In genomic region chr22:37621352-37621860, GRCh38 we compare ENCODE assay signal across 24 cellular contexts. TPM values are rescaled to one million over a fixed set of nuclear protein-coding genes. Genes with fewer than 3 reads are reported as not detected.
DNase-seq lines count a peak whose midpoint lies in the region; ATAC-seq, FAIRE-seq and TF ChIP-seq lines count a peak whose summit lies in the region.
"Had no signal": no experiment of that assay in that cellular context is flagged by ENCODE, and none has a peak within 500 bp of the region (broad histone marks: within the 10 kb centered on the region; RNA-seq: fewer than 3 reads in every experiment).

No MANE protein-coding gene starts in this region.

- H3K4me2 ChIP-seq in K562 (ENCODE audit: insufficient read depth, low read length) (no peak overlapping the region), osteoblast (ENCODE audit: insufficient read depth, low read length) (no peak overlapping the region)

- POLR2A ChIA-PET in K562 (lab: Yijun Ruan, JAX) = interaction anchor here (0.7 to 1.3 kb wide), 7 partner anchors 10 to 65 kb away, joined by 3 read pairs; partner anchors contain the start of genes GGA1, LGALS1 and NOL12

- TF ChIP-seq RAD21 in K562 (CRISPR knock-in tag; conservative IDR thresholded peaks at IDR 0.05 in 1 of 2, IDR thresholded peaks at IDR 0.05 in 1 of 2) = no peak

- in situ Hi-C loops in K562 (cut with MboI) = no loop called here

- CTCF ChIA-PET in K562 (lab: Yijun Ruan, JAX; ENCODE audit: low intra/inter-chr PET ratio) = no interaction called here

- no TSS peak for BruUV-seq in K562 (replicated peaks; lab: Mats Ljungman, UMichigan)

- DNase-seq in Right ventricle myocardium inferior (ENCODE audit: missing footprints) (peak; percentile 27), left ventricle myocardium inferior (no peak), K562 (ENCODE audit: extremely low read depth in 1 of 4, low spot score in 3 of 4) (no peak), osteoblast (ENCODE audit: insufficient read length, low spot score, missing footprints) (peak; percentile 35), NOMO-1 (lab: John Stamatoyannopoulos, UW; ENCODE audit: unreplicated experiment in 2 of 2) (no peak), kidney glomerular epithelial cell (lab: John Stamatoyannopoulos, UW) (no peak)
- DNase-seq: AML-193; CD8-positive, alpha-beta T cell; COR-L47; DMS153; DMS79 treated with DMSO at 0.1 percent for 48 hours; EL; HFFc6 had no signal

- no peak for TF ChIP-seq POLR2A in K562 (conservative IDR thresholded peaks at IDR 0.05)

- 84% methylated on average over 7 of the region's 12 CpGs for WGBS in K562 (ENCODE audit: insufficient coverage, low coverage, missing lambda C conversion rate)

- H3K9ac ChIP-seq in K562 (ENCODE audit: insufficient read depth in 1 of 2, low read depth in 2 of 2, low read length in 2 of 2) = no peak overlapping the region

- intact Hi-C loops in Right ventricle myocardium inferior (cut with DNase I) (no loop called here), left ventricle myocardium inferior (cut with micrococcal nuclease) (no loop called here), K562 (cut with micrococcal nuclease) (no loop called here)

- H4K20me1 ChIP-seq in K562 (replicated peaks; ENCODE audit: control insufficient read depth, insufficient read depth, low read length) (no peaks in the 10 kb centered on the region), osteoblast (ENCODE audit: insufficient read depth, low read length) (peaks cover 4% of the 10 kb centered on the region)

- FAIRE-seq in K562 (lab: Jason Lieb, UNC) = no peak
- FAIRE-seq: D721Med, GM12891, H1, HepG2, HTR-8/SVneo had no signal

- H2AFZ ChIP-seq in K562 (ENCODE audit: low read depth, low read length) (no peak overlapping the region), osteoblast (ENCODE audit: low read length) (no peak overlapping the region)

- H3K9me1 ChIP-seq in K562 (ENCODE audit: control insufficient read depth, insufficient read depth, low read length) = no peaks in the 10 kb centered on the region

- H3K79me2 ChIP-seq in K562 (ENCODE audit: control insufficient read depth, insufficient read depth, low read length) (no peaks in the 10 kb centered on the region), osteoblast (ENCODE audit: insufficient read depth, low read length) (no peaks in the 10 kb centered on the region)

- TF ChIP-seq EP300 in K562 (IDR thresholded peaks at IDR 0.05; ENCODE audit: low read length) = no peak

- H3K36me3 ChIP-seq in left ventricle myocardium inferior (peaks cover 57% of the 10 kb centered on the region), K562 (ENCODE audit: control insufficient read depth, insufficient read depth, low read length) (peaks cover 74% of the 10 kb centered on the region; the same call in 2 of the 3 replicates), osteoblast (ENCODE audit: insufficient read depth, low read length) (peaks cover 53% of the 10 kb centered on the region)

- H3K4me3 ChIP-seq in left ventricle myocardium inferior (no peak overlapping the region), K562 (no peak overlapping the region), osteoblast (ENCODE audit: insufficient read depth, low read length) (no peak overlapping the region)
- H3K4me3 ChIP-seq: HAP-1 had no signal

- H3K4me1 ChIP-seq in left ventricle myocardium inferior (peaks cover 20% of the 10 kb centered on the region), K562 (replicated peaks in 1 of 2; ENCODE audit: control insufficient read depth in 2 of 2, insufficient read depth in 2 of 2, low read length in 2 of 2) (peaks cover 0 to 33% of the 10 kb centered on the region in 2 experiments; a peak in 3 of 5 replicates), osteoblast (ENCODE audit: insufficient read depth, low read length) (no peaks in the 10 kb centered on the region)
- H3K4me1 ChIP-seq: HAP-1 had no signal

- H3K27me3 ChIP-seq in left ventricle myocardium inferior (ENCODE audit: low read depth) (no peaks in the 10 kb centered on the region), K562 (ENCODE audit: control insufficient read depth in 2 of 2, insufficient read depth in 2 of 2, low read length in 2 of 2) (no peaks in the 10 kb centered on the region), osteoblast (ENCODE audit: insufficient read depth, low read length) (no peaks in the 10 kb centered on the region)

- ATAC-seq in Right ventricle myocardium inferior (no peak), K562 (no peak), HG02884 (IDR thresholded peaks at IDR 0.05; ENCODE audit: unreplicated experiment) (no peak), GM19395 (IDR thresholded peaks at IDR 0.05; ENCODE audit: unreplicated experiment) (no peak)
- ATAC-seq: CD8-positive, alpha-beta T cell; HepG2 had no signal

- TF ChIP-seq CTCF in left ventricle myocardium inferior (IDR thresholded peaks at IDR 0.05; ENCODE audit: borderline replicate concordance) (no peak), K562 (IDR thresholded peaks at IDR 0.05 in 2 of 3, conservative IDR thresholded peaks at IDR 0.05 in 1 of 3; ENCODE audit: insufficient read depth in 2 of 3, low read depth in 1 of 3, low read length in 3 of 3) (no peak), osteoblast (IDR thresholded peaks at IDR 0.05; ENCODE audit: extremely low read depth, low read depth, low read length) (no peak)

- no peak overlapping the region for H3K27ac ChIP-seq in left ventricle myocardium inferior (replicated peaks)
- no peak overlapping the region for H3K27ac ChIP-seq in K562 (ENCODE audit: extremely low read depth, low read depth, low read length)
- no peak overlapping the region for H3K27ac ChIP-seq in osteoblast (ENCODE audit: low read depth, low read length)
- H3K27ac ChIP-seq: 22Rv1, C4-2B had no signal

- H3K9me3 ChIP-seq in left ventricle myocardium inferior (replicated peaks) (no peaks in the 10 kb centered on the region), K562 (replicated peaks; ENCODE audit: control insufficient read depth, insufficient read depth, low read depth, low read length) (no peaks in the 10 kb centered on the region), osteoblast (ENCODE audit: low read depth, low read length) (no peaks in the 10 kb centered on the region)
- H3K9me3 ChIP-seq: HAP-1 had no signal

RNA-seq across cellular contexts. Expression of gene GGA1, which starts 12.8 kb away (rescaled TPM):
- total RNA-seq in Right ventricle myocardium inferior (26.7 TPM), left ventricle myocardium inferior (27.5 TPM), K562 (2014; rRNA removed) (48.0 and 51.3 TPM in 2 replicates), K562 (2014; rRNA removed; fragmentation: Illumina TruSeq; extraction: Trizol) (19.7 and 24.2 TPM in 2 replicates), K562 (2015; rRNA removed; fragmentation: Illumina TruSeq; extraction: Trizol) (29.9 and 31.1 TPM in 2 replicates), K562 (2021) (57.1 and 61.3 TPM in 2 replicates), osteoblast (36.2 and 38.6 TPM in 2 replicates)
- 235 and 500 TPM in 2 replicates for total RNA-seq in K562 (2011; cell fraction: chromatin; rRNA removed; ENCODE audit: low replicate concordance)
- 281 and 297 TPM in 2 replicates for total RNA-seq in K562 (2011; cell fraction: nucleolus; rRNA removed)
- 245 and 253 TPM in 2 replicates for total RNA-seq in K562 (2011; cell fraction: nucleoplasm; rRNA removed)
- polyA plus RNA-seq in K562 (2011; rRNA removed) (50.4 and 53.3 TPM in 2 replicates), K562 (2014; fragmentation: Illumina TruSeq; extraction: Trizol) (31.6 and 42.5 TPM in 2 replicates), K562 (2014; fragmentation: Nextera tagmentation; extraction: Ambion mirVana) (1 to 10 TPM; 1.5 to 1.9 TPM), K562 (2014; rRNA removed) (69.5 and 71.3 TPM in 2 replicates)
- 27.8 and 56.0 TPM in 2 replicates for polyA plus RNA-seq in K562 (2011; cell fraction: cytosol; rRNA removed)
- 156 and 291 TPM in 2 replicates for polyA plus RNA-seq in K562 (2011; cell fraction: nucleus; rRNA removed)
- polyA plus RNA-seq in K562 (2012) = 41.4 and 63.8 TPM in 2 replicates
- 26.8 and 33.7 TPM in 2 replicates for polyA minus RNA-seq in K562 (2011; rRNA and poly(A)+ RNA removed)
- polyA minus RNA-seq in K562 (2011; cell fraction: cytosol; rRNA and poly(A)+ RNA removed) = 20.7 and 22.7 TPM in 2 replicates
- 56.9 and 57.8 TPM in 2 replicates for polyA minus RNA-seq in K562 (2011; cell fraction: nucleus; rRNA and poly(A)+ RNA removed)

RNA-seq across cellular contexts. Expression of gene SH3BP1, which starts 18.1 kb away (rescaled TPM):
- total RNA-seq in Right ventricle myocardium inferior (1.5 TPM), left ventricle myocardium inferior (2.5 TPM), K562 (2014; rRNA removed) (18.6 and 21.2 TPM in 2 replicates), K562 (2014; rRNA removed; fragmentation: Illumina TruSeq; extraction: Trizol) (7.4 and 9.7 TPM in 2 replicates), K562 (2015; rRNA removed; fragmentation: Illumina TruSeq; extraction: Trizol) (9.3 and 9.4 TPM in 2 replicates), K562 (2021) (29.9 and 36.2 TPM in 2 replicates), osteoblast (4.1 and 4.7 TPM in 2 replicates)
- total RNA-seq in K562 (2011; cell fraction: chromatin; rRNA removed; ENCODE audit: low replicate concordance) = 27.4 and 84.8 TPM in 2 replicates
- 40.0 and 41.0 TPM in 2 replicates for total RNA-seq in K562 (2011; cell fraction: nucleolus; rRNA removed)
- 21.5 and 25.7 TPM in 2 replicates for total RNA-seq in K562 (2011; cell fraction: nucleoplasm; rRNA removed)
- polyA plus RNA-seq in K562 (2011; rRNA removed) (11.5 and 14.9 TPM in 2 replicates), K562 (2014; fragmentation: Illumina TruSeq; extraction: Trizol) (32.1 and 36.0 TPM in 2 replicates), K562 (2014; fragmentation: Nextera tagmentation; extraction: Ambion mirVana) (under 1 TPM; 0.10 to 0.17 TPM), K562 (2014; rRNA removed) (8.7 and 10.4 TPM in 2 replicates)
- 10.1 and 21.2 TPM in 2 replicates for polyA plus RNA-seq in K562 (2011; cell fraction: cytosol; rRNA removed)
- 23.7 and 33.6 TPM in 2 replicates for polyA plus RNA-seq in K562 (2011; cell fraction: nucleus; rRNA removed)
- polyA plus RNA-seq in K562 (2012) = 34.0 and 58.5 TPM in 2 replicates
- 16.7 and 17.5 TPM in 2 replicates for polyA minus RNA-seq in K562 (2011; rRNA and poly(A)+ RNA removed)
- 12.7 and 19.9 TPM in 2 replicates for polyA minus RNA-seq in K562 (2011; cell fraction: cytosol; rRNA and poly(A)+ RNA removed)
- 13.7 and 15.5 TPM in 2 replicates for polyA minus RNA-seq in K562 (2011; cell fraction: nucleus; rRNA and poly(A)+ RNA removed)

RNA-seq across cellular contexts. Expression of gene PDXP, which starts 37.1 kb away (rescaled TPM):
- total RNA-seq in Right ventricle myocardium inferior = 21.4 TPM
- total RNA-seq in left ventricle myocardium inferior = 23.9 TPM
- 8.1 and 23.1 TPM in 2 replicates for total RNA-seq in K562 (2011; cell fraction: chromatin; rRNA removed; ENCODE audit: low replicate concordance)
- total RNA-seq in K562 (2011; cell fraction: nucleolus; rRNA removed) = 20.8 and 21.3 TPM in 2 replicates
- total RNA-seq in K562 (2011; cell fraction: nucleoplasm; rRNA removed) = 19.4 and 21.3 TPM in 2 replicates
- 38.8 and 55.8 TPM in 2 replicates for total RNA-seq in K562 (2014; rRNA removed)
- 27.6 and 29.0 TPM in 2 replicates for total RNA-seq in K562 (2014; rRNA removed; fragmentation: Illumina TruSeq; extraction: Trizol)
- 30.9 and 32.5 TPM in 2 replicates for total RNA-seq in K562 (2015; rRNA removed; fragmentation: Illumina TruSeq; extraction: Trizol)
- total RNA-seq in K562 (2021) = 47.5 and 50.0 TPM in 2 replicates
- 42.8 and 51.4 TPM in 2 replicates for polyA plus RNA-seq in K562 (2011; rRNA removed)
- 73.7 and 106 TPM in 2 replicates for polyA plus RNA-seq in K562 (2011; cell fraction: cytosol; rRNA removed)
- polyA plus RNA-seq in K562 (2011; cell fraction: nucleus; rRNA removed) = 34.8 and 35.2 TPM in 2 replicates
- polyA plus RNA-seq in K562 (2012) = 25.7 and 42.5 TPM in 2 replicates
- polyA plus RNA-seq in K562 (2014; fragmentation: Illumina TruSeq; extraction: Trizol) = 54.2 and 62.3 TPM in 2 replicates
- polyA plus RNA-seq in K562 (2014; fragmentation: Nextera tagmentation; extraction: Ambion mirVana) = 10 to 100 TPM in 1 of 2 experiments, 1 to 10 TPM in 1; 7.9 to 11.8 TPM
- polyA plus RNA-seq in K562 (2014; rRNA removed) = 45.7 and 47.8 TPM in 2 replicates
- 21.5 and 27.1 TPM in 2 replicates for polyA minus RNA-seq in K562 (2011; rRNA and poly(A)+ RNA removed)
- polyA minus RNA-seq in K562 (2011; cell fraction: cytosol; rRNA and poly(A)+ RNA removed) = 30.1 and 30.4 TPM in 2 replicates
- 8.6 and 12.3 TPM in 2 replicates for polyA minus RNA-seq in K562 (2011; cell fraction: nucleus; rRNA and poly(A)+ RNA removed)
- 5.0 and 5.8 TPM in 2 replicates for total RNA-seq in osteoblast

RNA-seq across cellular contexts. Expression of gene LGALS2, which starts 41.5 kb away (rescaled TPM):
- total RNA-seq in Right ventricle myocardium inferior = 0.60 TPM
- not detected for total RNA-seq in left ventricle myocardium inferior
- total RNA-seq in K562 (2011; cell fraction: chromatin; rRNA removed; ENCODE audit: low replicate concordance) = not detected in 2 replicates
- total RNA-seq in K562 (2011; cell fraction: nucleolus; rRNA removed) = not detected in 2 replicates
- not detected in 2 replicates for total RNA-seq in K562 (2011; cell fraction: nucleoplasm; rRNA removed)
- not detected in 2 replicates for total RNA-seq in K562 (2014; rRNA removed)
- not detected in 2 replicates for total RNA-seq in K562 (2014; rRNA removed; fragmentation: Illumina TruSeq; extraction: Trizol)
- total RNA-seq in K562 (2015; rRNA removed; fragmentation: Illumina TruSeq; extraction: Trizol) = not detected in 2 replicates
- total RNA-seq in K562 (2021) = not detected in 2 replicates
- not detected in 2 replicates for polyA plus RNA-seq in K562 (2011; rRNA removed)
- not detected in 2 replicates for polyA plus RNA-seq in K562 (2011; cell fraction: cytosol; rRNA removed)
- not detected in 2 replicates for polyA plus RNA-seq in K562 (2011; cell fraction: nucleus; rRNA removed)
- polyA plus RNA-seq in K562 (2012) = 0.19 TPM in 1 of 2 replicates, not detected in the other
- polyA plus RNA-seq in K562 (2014; fragmentation: Illumina TruSeq; extraction: Trizol) = not detected in 2 replicates
- polyA plus RNA-seq in K562 (2014; fragmentation: Nextera tagmentation; extraction: Ambion mirVana) = not detected
- not detected in 2 replicates for polyA plus RNA-seq in K562 (2014; rRNA removed)
- polyA minus RNA-seq in K562 (2011; rRNA and poly(A)+ RNA removed) = not detected in 2 replicates
- not detected in 2 replicates for polyA minus RNA-seq in K562 (2011; cell fraction: cytosol; rRNA and poly(A)+ RNA removed)
- polyA minus RNA-seq in K562 (2011; cell fraction: nucleus; rRNA and poly(A)+ RNA removed) = not detected in 2 replicates
- total RNA-seq in osteoblast = not detected in 2 replicates
- total RNA-seq: A673; CD8-positive, alpha-beta T cell; H1; HFFc6 had no signal
- polyA plus RNA-seq: H1 had no signal

RNA-seq across cellular contexts. Expression of gene LGALS1, which starts 54.0 kb away (rescaled TPM):
- total RNA-seq in Right ventricle myocardium inferior (1,345 TPM), left ventricle myocardium inferior (843 TPM), K562 (2014; rRNA removed) (373 and 487 TPM in 2 replicates), K562 (2014; rRNA removed; fragmentation: Illumina TruSeq; extraction: Trizol) (94.3 and 160 TPM in 2 replicates), K562 (2015; rRNA removed; fragmentation: Illumina TruSeq; extraction: Trizol) (455 and 466 TPM in 2 replicates), K562 (2021) (330 and 373 TPM in 2 replicates), osteoblast (3,004 and 3,217 TPM in 2 replicates)
- total RNA-seq in K562 (2011; cell fraction: chromatin; rRNA removed; ENCODE audit: low replicate concordance) = 14.2 and 41.4 TPM in 2 replicates
- 152 and 183 TPM in 2 replicates for total RNA-seq in K562 (2011; cell fraction: nucleolus; rRNA removed)
- 99.6 and 131 TPM in 2 replicates for total RNA-seq in K562 (2011; cell fraction: nucleoplasm; rRNA removed)
- polyA plus RNA-seq in K562 (2011; rRNA removed) (800 and 995 TPM in 2 replicates), K562 (2014; fragmentation: Illumina TruSeq; extraction: Trizol) (189 and 298 TPM in 2 replicates), K562 (2014; fragmentation: Nextera tagmentation; extraction: Ambion mirVana) (100 to 1,000 TPM; 240 to 301 TPM), K562 (2014; rRNA removed) (474 and 680 TPM in 2 replicates)
- polyA plus RNA-seq in K562 (2011; cell fraction: cytosol; rRNA removed) = 1,618 and 2,500 TPM in 2 replicates
- 492 and 635 TPM in 2 replicates for polyA plus RNA-seq in K562 (2011; cell fraction: nucleus; rRNA removed)
- polyA plus RNA-seq in K562 (2012) = 1,292 and 1,616 TPM in 2 replicates
- polyA minus RNA-seq in K562 (2011; rRNA and poly(A)+ RNA removed) = 187 and 354 TPM in 2 replicates
- polyA minus RNA-seq in K562 (2011; cell fraction: cytosol; rRNA and poly(A)+ RNA removed) = 194 and 200 TPM in 2 replicates
- polyA minus RNA-seq in K562 (2011; cell fraction: nucleus; rRNA and poly(A)+ RNA removed) = 64.1 and 86.9 TPM in 2 replicates

Comparison
In these comparisons a context has a peak if more than half of its experiments do, and no peak if none do; other contexts are left out.
1. DNase-seq: peak in Right ventricle myocardium inferior (single experiment) and osteoblast (single experiment); none in left ventricle myocardium inferior (single experiment), K562 (0 of 4), NOMO-1 (0 of 2) and kidney glomerular epithelial cell (single experiment).